Comparison of ENCODE assay signal across 15 cellular contexts in the genomic region with DNA sequence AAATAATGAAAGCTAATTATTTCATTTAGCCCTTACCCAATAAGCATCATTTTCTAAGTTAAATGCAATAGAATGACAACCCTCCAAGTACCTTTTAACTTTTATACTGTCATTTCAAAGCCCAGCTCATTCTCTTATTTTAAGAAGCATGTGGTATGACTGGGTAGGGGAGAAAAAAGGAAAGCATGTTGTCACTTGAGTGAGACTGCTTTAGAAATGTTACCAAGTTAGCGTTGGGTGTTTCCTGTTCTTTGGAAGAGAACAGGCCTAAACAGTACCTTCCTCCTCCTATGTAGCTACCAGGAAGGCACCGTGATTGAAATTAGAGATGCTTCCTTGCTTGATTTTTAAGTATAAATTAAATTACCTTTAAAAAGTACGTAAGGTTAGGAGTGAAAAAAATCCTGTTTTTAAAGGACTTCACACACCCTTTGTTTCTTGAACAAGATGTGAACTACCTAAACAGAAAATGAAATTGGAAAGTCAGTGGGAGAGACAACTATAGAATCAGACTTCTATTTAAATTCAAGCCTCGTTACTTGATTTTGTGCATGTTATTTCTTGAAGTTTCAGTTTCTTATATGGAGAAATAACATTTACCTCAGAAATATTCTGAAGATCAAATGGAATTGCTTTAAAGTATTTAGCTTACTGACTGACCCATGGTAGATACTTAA. TPM values are rescaled to one million over a fixed set of nuclear protein-coding genes. Genes with fewer than 3 reads are reported as not detected.
DNase-seq lines count a peak whose midpoint lies in the region; ATAC-seq, FAIRE-seq and TF ChIP-seq lines count a peak whose summit lies in the region.
"Had no signal": no experiment of that assay in that cellular context is flagged by ENCODE, and none has a peak within 500 bp of the region (broad histone marks: within the 10 kb centered on the region; RNA-seq: fewer than 3 reads in every experiment).

No MANE protein-coding gene starts in this region.

- H2BK20ac ChIP-seq in H9 (ENCODE audit: low read depth, low read length, poor library complexity, severe bottlenecking): no peak overlapping the region

- no peak overlapping the region for H3K27ac ChIP-seq in A549
- H3K27ac ChIP-seq in H9 (ENCODE audit: insufficient read length, low read depth, low read length): no peak overlapping the region
- H3K27ac ChIP-seq: cardiac muscle cell had no signal

- H4K91ac ChIP-seq in H9 (ENCODE audit: insufficient read length, low read depth, low read length): no peak overlapping the region

- H4K20me1 ChIP-seq in H9 (ENCODE audit: control insufficient read depth, insufficient read depth, insufficient read length): no peaks in the 10 kb centered on the region

- H3K9ac ChIP-seq in H9 (ENCODE audit: extremely low read depth, insufficient read length, low read length): no peak overlapping the region

- H2BK12ac ChIP-seq in H9 (ENCODE audit: insufficient read length, low read depth, low read length): no peak overlapping the region

- H3K4me3 Mint-ChIP-seq in H9: no peak overlapping the region
- no peak overlapping the region for H3K4me3 Mint-ChIP-seq in stimulated activated naive B cell treated with anti-CD40 and anti-IgM and Interleukin-4, amounts not matched to agents 10 μg/mL and 1 μg/mL and 100 μg/mL, for 72 hours

- no peak overlapping the region for H3K27ac Mint-ChIP-seq in H9
- no peak overlapping the region for H3K27ac Mint-ChIP-seq in stimulated activated naive B cell treated with anti-CD40 and anti-IgM and Interleukin-4, amounts not matched to agents 10 μg/mL and 1 μg/mL and 100 μg/mL, for 72 hours

- H3K4me2 ChIP-seq in A549: no peak overlapping the region
- no peak overlapping the region for H3K4me2 ChIP-seq in H9 (ENCODE audit: insufficient read depth, insufficient read length, low read length)

- H3K9me3 Mint-ChIP-seq in H9: no peaks in the 10 kb centered on the region; a peak in 1 of 5 replicates
- H3K9me3 Mint-ChIP-seq in stimulated activated naive B cell treated with anti-CD40 and anti-IgM and Interleukin-4, amounts not matched to agents 10 μg/mL and 1 μg/mL and 100 μg/mL, for 72 hours: no peaks in the 10 kb centered on the region

- no peak for TF ChIP-seq EP300 in A549 (IDR thresholded peaks at IDR 0.05)

- peaks cover 20% of the 10 kb centered on the region for H3K36me3 ChIP-seq in bronchial epithelial cell (ENCODE audit: control insufficient read depth, insufficient read depth, low read length)

- no peak overlapping the region for H3K4ac ChIP-seq in H9 (ENCODE audit: low read depth, low read length)

- H3K79me2 ChIP-seq in H9 (ENCODE audit: insufficient read depth, low read length): no peaks in the 10 kb centered on the region

- H3K56ac ChIP-seq in H9 (ENCODE audit: insufficient read length, low read depth, low read length): no peak overlapping the region

- no peak overlapping the region for H3T11ph ChIP-seq in H9 (ENCODE audit: low read length)

- 92% methylated on average over 4 of the region's 4 CpGs for WGBS in A549 (ENCODE audit: missing lambda C conversion rate)
- WGBS in H9 (ENCODE audit: extremely low coverage, insufficient read length, low lambda C conversion rate): no CpG with 5 or more reads among the region's 4 CpGs

- no peak overlapping the region for H2BK120ac ChIP-seq in H9 (ENCODE audit: low read depth, low read length, poor library complexity, severe bottlenecking)

- H3K14ac ChIP-seq in H9 (ENCODE audit: insufficient read depth, low read length): no peak overlapping the region

- no peak overlapping the region for H2AK5ac ChIP-seq in H9 (ENCODE audit: insufficient read length, low read length)

- H3K4me1 ChIP-seq in A549 (peaks cover under 1% of the 10 kb centered on the region; the same call in 2 of the 3 replicates), H9 (ENCODE audit: insufficient read depth, low read length) (peaks cover 3% of the 10 kb centered on the region; the same call in 1 of the 2 replicates)
- H3K4me1 ChIP-seq: HAP-1 had no signal

- no peak overlapping the region for H3K4me3 ChIP-seq in A549
- no peak overlapping the region for H3K4me3 ChIP-seq in bronchial epithelial cell (ENCODE audit: low read depth, low read length)
- H3K4me3 ChIP-seq: cardiac muscle cell, HAP-1 had no signal

- CTCF ChIA-PET in A549 (lab: Yijun Ruan, JAX): interaction anchor here (0.7 kb wide), 1 partner anchor 8 kb away, joined by 5 read pairs; no protein-coding TSS in a partner anchor

- no peak for DNase-seq in A549 (ENCODE audit: low read depth in 1 of 2, low spot score in 1 of 2)
- peak; percentile 66 for DNase-seq in bronchial epithelial cell (ENCODE audit: low read depth)
- no peak for DNase-seq in H9
- DNase-seq in HTR-8/SVneo (ENCODE audit: insufficient read length, low spot score): no peak
- DNase-seq in NCI-H82 treated with DMSO at 0.1 percent for 48 hours (lab: John Stamatoyannopoulos, UW; ENCODE audit: unreplicated experiment): no peak
- DNase-seq in stimulated activated naive B cell treated with anti-CD40 and anti-IgM and Interleukin-4, amounts not matched to agents 10 μg/mL and 1 μg/mL and 100 μg/mL, for 72 hours: no peak
- DNase-seq: AML-193; DMS79; NCI-H1048; stimulated activated CD4-positive, alpha-beta T cell treated with anti-CD3 and anti-CD28 coated beads, Interleukin-2, amount 100 ng/mL, for 24 hours had no signal

- H3K27me3 ChIP-seq in bronchial epithelial cell (ENCODE audit: control insufficient read depth, insufficient read depth, low read length) (no peaks in the 10 kb centered on the region), H9 (ENCODE audit: insufficient read depth, low read length) (no peaks in the 10 kb centered on the region; the same call in 1 of the 2 replicates)
- H3K27me3 ChIP-seq: cardiac muscle cell had no signal

- H3K9me3 ChIP-seq in A549 (no peaks in the 10 kb centered on the region), H9 (ENCODE audit: control insufficient read depth, low read depth, low read length) (no peaks in the 10 kb centered on the region)
- H3K9me3 ChIP-seq: HAP-1 had no signal

- no peak overlapping the region for H2BK5ac ChIP-seq in H9 (ENCODE audit: insufficient read length, low read length)

- no peak overlapping the region for H2BK15ac ChIP-seq in H9 (ENCODE audit: low read depth, low read length)

- TF ChIP-seq POLR2A in A549 (IDR thresholded peaks at IDR 0.05; ENCODE audit: low read length): no peak

- TF ChIP-seq CTCF in A549 (IDR thresholded peaks at IDR 0.05) (no peak), bronchial epithelial cell (IDR thresholded peaks at IDR 0.05; ENCODE audit: insufficient read depth, low read length, severe bottlenecking) (no peak), H9 (conservative IDR thresholded peaks at IDR 0.05) (no peak)

- no peaks in the 10 kb centered on the region for H3K23me2 ChIP-seq in H9 (ENCODE audit: insufficient read length, low read depth, low read length, poor library complexity, severe bottlenecking)

- H3K23ac ChIP-seq in H9 (ENCODE audit: insufficient read length, low read depth, low read length): no peak overlapping the region

- H3K27me3 Mint-ChIP-seq in H9 (ENCODE audit: low read depth): no peaks in the 10 kb centered on the region
- no peaks in the 10 kb centered on the region for H3K27me3 Mint-ChIP-seq in stimulated activated naive B cell treated with anti-CD40 and anti-IgM and Interleukin-4, amounts not matched to agents 10 μg/mL and 1 μg/mL and 100 μg/mL, for 72 hours

- peaks cover 6 to 10% of the 10 kb centered on the region in 2 experiments; a peak in 2 of 4 replicates for H3K4me1 Mint-ChIP-seq in H9
- peaks cover 19 to 41% of the 10 kb centered on the region in 2 donors for H3K4me1 Mint-ChIP-seq in stimulated activated naive B cell treated with anti-CD40 and anti-IgM and Interleukin-4, amounts not matched to agents 10 μg/mL and 1 μg/mL and 100 μg/mL, for 72 hours

- H3K18ac ChIP-seq in H9 (ENCODE audit: insufficient read length, low read depth, low read length): no peak overlapping the region

- H4K5ac ChIP-seq in H9 (ENCODE audit: insufficient read length, low read depth, low read length): no peak overlapping the region

- no peak overlapping the region for H4K8ac ChIP-seq in H9 (replicated peaks; ENCODE audit: insufficient read length, low read depth, low read length)

- no peak for ATAC-seq in A549
- ATAC-seq in GM18519 (IDR thresholded peaks at IDR 0.05; ENCODE audit: low FRiP score, unreplicated experiment): peak; percentile 38
- peak; percentile 71 for ATAC-seq in HG02885 (IDR thresholded peaks at IDR 0.05; ENCODE audit: poor library complexity, unreplicated experiment)
- ATAC-seq in stimulated activated naive B cell treated with anti-CD40 and anti-IgM and Interleukin-4, amounts not matched to agents 10 μg/mL and 1 μg/mL and 100 μg/mL, for 72 hours (replicated peaks): no peak

- H2AFZ ChIP-seq in H9 (ENCODE audit: low read length): no peak overlapping the region

- TF ChIP-seq RAD21 in A549 (conservative IDR thresholded peaks at IDR 0.05 in 1 of 2, IDR thresholded peaks at IDR 0.05 in 1 of 2): no peak

- POLR2A ChIA-PET in A549 (lab: Yijun Ruan, JAX): no interaction called here

- H3K79me1 ChIP-seq in H9 (ENCODE audit: insufficient read depth, low read depth, low read length, poor library complexity, severe bottlenecking): no peaks in the 10 kb centered on the region

- FAIRE-seq in A549 (lab: Jason Lieb, UNC): peak; percentile 39
- no peak for FAIRE-seq in bronchial epithelial cell (lab: Jason Lieb, UNC)
- FAIRE-seq in HTR-8/SVneo (lab: Jason Lieb, UNC): no peak
- FAIRE-seq: urothelium cell line had no signal

- H3K36me3 Mint-ChIP-seq in H9 (ENCODE audit: insufficient read depth in 1 of 3, low read depth in 3 of 3): peaks cover 47 to 68% (median 65%) of the 10 kb centered on the region in 3 experiments; a peak in 6 of 7 replicates
- peaks cover 57 to 75% of the 10 kb centered on the region in 2 donors for H3K36me3 Mint-ChIP-seq in stimulated activated naive B cell treated with anti-CD40 and anti-IgM and Interleukin-4, amounts not matched to agents 10 μg/mL and 1 μg/mL and 100 μg/mL, for 72 hours

RNA-seq across cellular contexts. Expression of gene CNTF, which starts 0.7 kb away (rescaled TPM):
- polyA plus RNA-seq in A549 (2011; rRNA removed) (1.3 and 1.8 TPM in 2 replicates), A549 (2017; fragmentation: RNase III; extraction: RNeasy Plus Mini Kit Qiagen cat#74134 plus additional on column Dnase treatment) (0.91 to 1.3 TPM (median 1.2 TPM) in 3 replicates)
- 0.33 and 0.49 TPM in 2 replicates for polyA plus RNA-seq in A549 (2012; cell fraction: cytosol; rRNA removed)
- polyA plus RNA-seq in A549 (2012; cell fraction: nucleus; rRNA removed): 2.1 and 2.8 TPM in 2 replicates
- polyA minus RNA-seq in A549 (2011; rRNA and poly(A)+ RNA removed): 3.7 and 5.0 TPM in 2 replicates
- total RNA-seq in bronchial epithelial cell (2.0 and 2.4 TPM in 2 replicates), H9 (2021) (2.4 and 3.5 TPM in 2 replicates)

RNA-seq across cellular contexts. Expression of gene ZFP91, which starts 42.9 kb away (rescaled TPM):
- polyA plus RNA-seq in A549 (2011; rRNA removed) (52.3 and 66.9 TPM in 2 replicates), A549 (2017; fragmentation: RNase III; extraction: RNeasy Plus Mini Kit Qiagen cat#74134 plus additional on column Dnase treatment) (45.0 to 48.5 TPM (median 47.7 TPM) in 3 replicates)
- 10.7 and 12.2 TPM in 2 replicates for polyA plus RNA-seq in A549 (2012; cell fraction: cytosol; rRNA removed)
- 5.8 and 10.0 TPM in 2 replicates for polyA plus RNA-seq in A549 (2012; cell fraction: nucleus; rRNA removed)
- polyA minus RNA-seq in A549 (2011; rRNA and poly(A)+ RNA removed): 35.4 and 38.3 TPM in 2 replicates
- total RNA-seq in bronchial epithelial cell (48.6 and 49.5 TPM in 2 replicates), H9 (2021) (32.6 and 32.9 TPM in 2 replicates)

RNA-seq across cellular contexts. Expression of gene LPXN, which starts 46.1 kb away (rescaled TPM):
- 6.6 and 6.7 TPM in 2 replicates for polyA plus RNA-seq in A549 (2011; rRNA removed)
- polyA plus RNA-seq in A549 (2012; cell fraction: cytosol; rRNA removed): 1.5 and 2.0 TPM in 2 replicates
- 2.7 and 4.0 TPM in 2 replicates for polyA plus RNA-seq in A549 (2012; cell fraction: nucleus; rRNA removed)
- 2.5 to 2.9 TPM (median 2.5 TPM) in 3 replicates for polyA plus RNA-seq in A549 (2017; fragmentation: RNase III; extraction: RNeasy Plus Mini Kit Qiagen cat#74134 plus additional on column Dnase treatment)
- 7.3 and 9.7 TPM in 2 replicates for polyA minus RNA-seq in A549 (2011; rRNA and poly(A)+ RNA removed)
- 1.6 and 1.7 TPM in 2 replicates for total RNA-seq in bronchial epithelial cell
- total RNA-seq in H9 (2021): 1.4 and 1.5 TPM in 2 replicates

Comparison
In these comparisons a context has a peak if more than half of its experiments do, and no peak if none do; other contexts are left out.
1. ATAC-seq: peak in GM18519 (single experiment) and HG02885 (single experiment); none in A549 (0 of 2) and stimulated activated naive B cell treated with anti-CD40 and anti-IgM and Interleukin-4, amounts not matched to agents 10 μg/mL and 1 μg/mL and 100 μg/mL, for 72 hours (0 of 2).